Comparison of ENCODE assay signal across 2 cellular contexts in the genomic region with DNA sequence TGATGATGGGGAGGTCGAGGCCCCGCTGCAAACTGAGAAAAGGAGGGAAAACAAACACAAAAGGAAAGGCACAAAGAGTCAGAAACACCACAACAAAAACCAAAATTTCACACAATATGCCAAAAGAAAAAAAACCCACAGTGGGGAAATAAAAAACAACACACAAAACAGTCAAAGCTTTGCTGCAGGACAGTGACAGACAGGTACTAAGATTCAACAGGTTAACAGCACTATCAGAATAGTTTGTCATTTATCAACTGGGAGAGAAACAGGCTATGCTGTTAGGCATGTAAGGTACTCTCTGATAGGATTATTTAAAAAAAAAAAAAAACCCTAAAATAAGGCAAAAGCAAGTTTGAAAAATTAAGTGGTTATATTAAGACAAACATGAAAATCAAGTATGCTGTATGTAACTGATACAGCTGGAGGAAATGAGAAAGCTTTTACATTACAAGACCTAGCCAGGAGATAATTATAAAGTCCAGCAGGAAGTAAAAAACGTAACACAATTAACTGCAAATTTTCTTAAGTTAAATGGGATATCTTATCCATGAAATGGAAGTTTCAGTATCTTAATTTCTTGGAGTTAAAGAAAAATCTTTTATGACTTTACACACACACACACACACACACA.
TF ChIP-seq lines count a peak whose summit lies in the region.

No MANE protein-coding gene starts in this region.

TF ChIP-seq in SK-N-SH treated with all-trans-retinoic acid at 6 μM for 48 hours, 23 proteins besides CTCF, POLR2A, EP300 and RAD21 (continued from another document):
- TF ChIP-seq, protein P1, sequence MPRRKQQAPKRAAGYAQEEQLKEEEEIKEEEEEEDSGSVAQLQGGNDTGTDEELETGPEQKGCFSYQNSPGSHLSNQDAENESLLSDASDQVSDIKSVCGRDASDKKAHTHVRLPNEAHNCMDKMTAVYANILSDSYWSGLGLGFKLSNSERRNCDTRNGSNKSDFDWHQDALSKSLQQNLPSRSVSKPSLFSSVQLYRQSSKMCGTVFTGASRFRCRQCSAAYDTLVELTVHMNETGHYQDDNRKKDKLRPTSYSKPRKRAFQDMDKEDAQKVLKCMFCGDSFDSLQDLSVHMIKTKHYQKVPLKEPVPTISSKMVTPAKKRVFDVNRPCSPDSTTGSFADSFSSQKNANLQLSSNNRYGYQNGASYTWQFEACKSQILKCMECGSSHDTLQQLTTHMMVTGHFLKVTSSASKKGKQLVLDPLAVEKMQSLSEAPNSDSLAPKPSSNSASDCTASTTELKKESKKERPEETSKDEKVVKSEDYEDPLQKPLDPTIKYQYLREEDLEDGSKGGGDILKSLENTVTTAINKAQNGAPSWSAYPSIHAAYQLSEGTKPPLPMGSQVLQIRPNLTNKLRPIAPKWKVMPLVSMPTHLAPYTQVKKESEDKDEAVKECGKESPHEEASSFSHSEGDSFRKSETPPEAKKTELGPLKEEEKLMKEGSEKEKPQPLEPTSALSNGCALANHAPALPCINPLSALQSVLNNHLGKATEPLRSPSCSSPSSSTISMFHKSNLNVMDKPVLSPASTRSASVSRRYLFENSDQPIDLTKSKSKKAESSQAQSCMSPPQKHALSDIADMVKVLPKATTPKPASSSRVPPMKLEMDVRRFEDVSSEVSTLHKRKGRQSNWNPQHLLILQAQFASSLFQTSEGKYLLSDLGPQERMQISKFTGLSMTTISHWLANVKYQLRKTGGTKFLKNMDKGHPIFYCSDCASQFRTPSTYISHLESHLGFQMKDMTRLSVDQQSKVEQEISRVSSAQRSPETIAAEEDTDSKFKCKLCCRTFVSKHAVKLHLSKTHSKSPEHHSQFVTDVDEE (CRISPR knock-in tag; IDR thresholded peaks at IDR 0.05): no peak
- TF ChIP-seq GLIS3 (CRISPR knock-in tag; IDR thresholded peaks at IDR 0.05): no peak
- no peak for TF ChIP-seq TOX (CRISPR knock-in tag; IDR thresholded peaks at IDR 0.05; ENCODE audit: borderline replicate concordance)
- TF ChIP-seq BACH2 (CRISPR knock-in tag; IDR thresholded peaks at IDR 0.05; ENCODE audit: borderline replicate concordance): no peak
- TF ChIP-seq ISL1 (CRISPR knock-in tag; IDR thresholded peaks at IDR 0.05): no peak
- TF ChIP-seq CSDC2 (CRISPR knock-in tag; IDR thresholded peaks at IDR 0.05): no peak
- TF ChIP-seq, protein P2, sequence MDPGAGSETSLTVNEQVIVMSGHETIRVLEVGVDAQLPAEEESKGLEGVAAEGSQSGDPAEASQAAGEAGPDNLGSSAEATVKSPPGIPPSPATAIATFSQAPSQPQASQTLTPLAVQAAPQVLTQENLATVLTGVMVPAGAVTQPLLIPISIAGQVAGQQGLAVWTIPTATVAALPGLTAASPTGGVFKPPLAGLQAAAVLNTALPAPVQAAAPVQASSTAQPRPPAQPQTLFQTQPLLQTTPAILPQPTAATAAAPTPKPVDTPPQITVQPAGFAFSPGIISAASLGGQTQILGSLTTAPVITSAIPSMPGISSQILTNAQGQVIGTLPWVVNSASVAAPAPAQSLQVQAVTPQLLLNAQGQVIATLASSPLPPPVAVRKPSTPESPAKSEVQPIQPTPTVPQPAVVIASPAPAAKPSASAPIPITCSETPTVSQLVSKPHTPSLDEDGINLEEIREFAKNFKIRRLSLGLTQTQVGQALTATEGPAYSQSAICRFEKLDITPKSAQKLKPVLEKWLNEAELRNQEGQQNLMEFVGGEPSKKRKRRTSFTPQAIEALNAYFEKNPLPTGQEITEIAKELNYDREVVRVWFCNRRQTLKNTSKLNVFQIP (CRISPR knock-in tag; IDR thresholded peaks at IDR 0.05; ENCODE audit: borderline replicate concordance, low read depth): no peak
- no peak for TF ChIP-seq ZFP3 (CRISPR knock-in tag; IDR thresholded peaks at IDR 0.05)
- no peak for TF ChIP-seq ZC3H10 (CRISPR knock-in tag; IDR thresholded peaks at IDR 0.05)
- TF ChIP-seq ZNF70 (CRISPR knock-in tag; IDR thresholded peaks at IDR 0.05): no peak
- no peak for TF ChIP-seq OSR1 (CRISPR knock-in tag; IDR thresholded peaks at IDR 0.05)
- TF ChIP-seq, protein P3, sequence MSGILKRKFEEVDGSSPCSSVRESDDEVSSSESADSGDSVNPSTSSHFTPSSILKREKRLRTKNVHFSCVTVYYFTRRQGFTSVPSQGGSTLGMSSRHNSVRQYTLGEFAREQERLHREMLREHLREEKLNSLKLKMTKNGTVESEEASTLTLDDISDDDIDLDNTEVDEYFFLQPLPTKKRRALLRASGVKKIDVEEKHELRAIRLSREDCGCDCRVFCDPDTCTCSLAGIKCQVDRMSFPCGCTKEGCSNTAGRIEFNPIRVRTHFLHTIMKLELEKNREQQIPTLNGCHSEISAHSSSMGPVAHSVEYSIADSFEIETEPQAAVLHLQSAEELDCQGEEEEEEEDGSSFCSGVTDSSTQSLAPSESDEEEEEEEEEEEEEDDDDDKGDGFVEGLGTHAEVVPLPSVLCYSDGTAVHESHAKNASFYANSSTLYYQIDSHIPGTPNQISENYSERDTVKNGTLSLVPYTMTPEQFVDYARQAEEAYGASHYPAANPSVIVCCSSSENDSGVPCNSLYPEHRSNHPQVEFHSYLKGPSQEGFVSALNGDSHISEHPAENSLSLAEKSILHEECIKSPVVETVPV (CRISPR knock-in tag; IDR thresholded peaks at IDR 0.05): no peak

TF ChIP-seq in GM23338, 12 proteins besides CTCF, POLR2A, EP300 and RAD21 (continued from another document):
- TF ChIP-seq, protein P4, sequence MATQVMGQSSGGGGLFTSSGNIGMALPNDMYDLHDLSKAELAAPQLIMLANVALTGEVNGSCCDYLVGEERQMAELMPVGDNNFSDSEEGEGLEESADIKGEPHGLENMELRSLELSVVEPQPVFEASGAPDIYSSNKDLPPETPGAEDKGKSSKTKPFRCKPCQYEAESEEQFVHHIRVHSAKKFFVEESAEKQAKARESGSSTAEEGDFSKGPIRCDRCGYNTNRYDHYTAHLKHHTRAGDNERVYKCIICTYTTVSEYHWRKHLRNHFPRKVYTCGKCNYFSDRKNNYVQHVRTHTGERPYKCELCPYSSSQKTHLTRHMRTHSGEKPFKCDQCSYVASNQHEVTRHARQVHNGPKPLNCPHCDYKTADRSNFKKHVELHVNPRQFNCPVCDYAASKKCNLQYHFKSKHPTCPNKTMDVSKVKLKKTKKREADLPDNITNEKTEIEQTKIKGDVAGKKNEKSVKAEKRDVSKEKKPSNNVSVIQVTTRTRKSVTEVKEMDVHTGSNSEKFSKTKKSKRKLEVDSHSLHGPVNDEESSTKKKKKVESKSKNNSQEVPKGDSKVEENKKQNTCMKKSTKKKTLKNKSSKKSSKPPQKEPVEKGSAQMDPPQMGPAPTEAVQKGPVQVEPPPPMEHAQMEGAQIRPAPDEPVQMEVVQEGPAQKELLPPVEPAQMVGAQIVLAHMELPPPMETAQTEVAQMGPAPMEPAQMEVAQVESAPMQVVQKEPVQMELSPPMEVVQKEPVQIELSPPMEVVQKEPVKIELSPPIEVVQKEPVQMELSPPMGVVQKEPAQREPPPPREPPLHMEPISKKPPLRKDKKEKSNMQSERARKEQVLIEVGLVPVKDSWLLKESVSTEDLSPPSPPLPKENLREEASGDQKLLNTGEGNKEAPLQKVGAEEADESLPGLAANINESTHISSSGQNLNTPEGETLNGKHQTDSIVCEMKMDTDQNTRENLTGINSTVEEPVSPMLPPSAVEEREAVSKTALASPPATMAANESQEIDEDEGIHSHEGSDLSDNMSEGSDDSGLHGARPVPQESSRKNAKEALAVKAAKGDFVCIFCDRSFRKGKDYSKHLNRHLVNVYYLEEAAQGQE (IDR thresholded peaks at IDR 0.05; ENCODE audit: unreplicated experiment): no peak
- TF ChIP-seq JUNB (IDR thresholded peaks at IDR 0.05; ENCODE audit: unreplicated experiment) (no peak), STAT1 (IDR thresholded peaks at IDR 0.05; ENCODE audit: unreplicated experiment) (no peak), ZNF114 (CRISPR knock-in tag; IDR thresholded peaks at IDR 0.05) (no peak)
- TF ChIP-seq, protein P5, sequence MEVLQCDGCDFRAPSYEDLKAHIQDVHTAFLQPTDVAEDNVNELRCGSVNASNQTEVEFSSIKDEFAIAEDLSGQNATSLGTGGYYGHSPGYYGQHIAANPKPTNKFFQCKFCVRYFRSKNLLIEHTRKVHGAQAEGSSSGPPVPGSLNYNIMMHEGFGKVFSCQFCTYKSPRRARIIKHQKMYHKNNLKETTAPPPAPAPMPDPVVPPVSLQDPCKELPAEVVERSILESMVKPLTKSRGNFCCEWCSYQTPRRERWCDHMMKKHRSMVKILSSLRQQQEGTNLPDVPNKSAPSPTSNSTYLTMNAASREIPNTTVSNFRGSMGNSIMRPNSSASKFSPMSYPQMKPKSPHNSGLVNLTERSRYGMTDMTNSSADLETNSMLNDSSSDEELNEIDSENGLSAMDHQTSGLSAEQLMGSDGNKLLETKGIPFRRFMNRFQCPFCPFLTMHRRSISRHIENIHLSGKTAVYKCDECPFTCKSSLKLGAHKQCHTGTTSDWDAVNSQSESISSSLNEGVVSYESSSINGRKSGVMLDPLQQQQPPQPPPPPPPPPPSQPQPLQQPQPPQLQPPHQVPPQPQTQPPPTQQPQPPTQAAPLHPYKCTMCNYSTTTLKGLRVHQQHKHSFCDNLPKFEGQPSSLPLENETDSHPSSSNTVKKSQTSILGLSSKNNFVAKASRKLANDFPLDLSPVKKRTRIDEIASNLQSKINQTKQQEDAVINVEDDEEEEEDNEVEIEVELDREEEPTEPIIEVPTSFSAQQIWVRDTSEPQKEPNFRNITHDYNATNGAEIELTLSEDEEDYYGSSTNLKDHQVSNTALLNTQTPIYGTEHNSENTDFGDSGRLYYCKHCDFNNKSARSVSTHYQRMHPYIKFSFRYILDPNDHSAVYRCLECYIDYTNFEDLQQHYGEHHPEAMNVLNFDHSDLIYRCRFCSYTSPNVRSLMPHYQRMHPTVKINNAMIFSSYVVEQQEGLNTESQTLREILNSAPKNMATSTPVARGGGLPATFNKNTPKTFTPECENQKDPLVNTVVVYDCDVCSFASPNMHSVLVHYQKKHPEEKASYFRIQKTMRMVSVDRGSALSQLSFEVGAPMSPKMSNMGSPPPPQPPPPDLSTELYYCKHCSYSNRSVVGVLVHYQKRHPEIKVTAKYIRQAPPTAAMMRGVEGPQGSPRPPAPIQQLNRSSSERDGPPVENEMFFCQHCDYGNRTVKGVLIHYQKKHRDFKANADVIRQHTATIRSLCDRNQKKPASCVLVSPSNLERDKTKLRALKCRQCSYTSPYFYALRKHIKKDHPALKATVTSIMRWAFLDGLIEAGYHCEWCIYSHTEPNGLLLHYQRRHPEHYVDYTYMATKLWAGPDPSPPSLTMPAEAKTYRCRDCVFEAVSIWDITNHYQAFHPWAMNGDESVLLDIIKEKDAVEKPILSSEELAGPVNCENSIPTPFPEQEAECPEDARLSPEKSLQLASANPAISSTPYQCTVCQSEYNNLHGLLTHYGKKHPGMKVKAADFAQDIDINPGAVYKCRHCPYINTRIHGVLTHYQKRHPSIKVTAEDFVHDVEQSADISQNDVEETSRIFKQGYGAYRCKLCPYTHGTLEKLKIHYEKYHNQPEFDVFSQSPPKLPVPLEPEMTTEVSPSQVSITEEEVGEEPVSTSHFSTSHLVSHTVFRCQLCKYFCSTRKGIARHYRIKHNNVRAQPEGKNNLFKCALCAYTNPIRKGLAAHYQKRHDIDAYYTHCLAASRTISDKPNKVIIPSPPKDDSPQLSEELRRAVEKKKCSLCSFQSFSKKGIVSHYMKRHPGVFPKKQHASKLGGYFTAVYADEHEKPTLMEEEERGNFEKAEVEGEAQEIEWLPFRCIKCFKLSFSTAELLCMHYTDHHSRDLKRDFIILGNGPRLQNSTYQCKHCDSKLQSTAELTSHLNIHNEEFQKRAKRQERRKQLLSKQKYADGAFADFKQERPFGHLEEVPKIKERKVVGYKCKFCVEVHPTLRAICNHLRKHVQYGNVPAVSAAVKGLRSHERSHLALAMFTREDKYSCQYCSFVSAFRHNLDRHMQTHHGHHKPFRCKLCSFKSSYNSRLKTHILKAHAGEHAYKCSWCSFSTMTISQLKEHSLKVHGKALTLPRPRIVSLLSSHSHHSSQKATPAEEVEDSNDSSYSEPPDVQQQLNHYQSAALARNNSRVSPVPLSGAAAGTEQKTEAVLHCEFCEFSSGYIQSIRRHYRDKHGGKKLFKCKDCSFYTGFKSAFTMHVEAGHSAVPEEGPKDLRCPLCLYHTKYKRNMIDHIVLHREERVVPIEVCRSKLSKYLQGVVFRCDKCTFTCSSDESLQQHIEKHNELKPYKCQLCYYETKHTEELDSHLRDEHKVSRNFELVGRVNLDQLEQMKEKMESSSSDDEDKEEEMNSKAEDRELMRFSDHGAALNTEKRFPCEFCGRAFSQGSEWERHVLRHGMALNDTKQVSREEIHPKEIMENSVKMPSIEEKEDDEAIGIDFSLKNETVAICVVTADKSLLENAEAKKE (CRISPR knock-in tag; IDR thresholded peaks at IDR 0.05): no peak
